Comparison of ENCODE assay signal across 7 cellular contexts in genomic region chr6:41470341-41471063, GRCh38.
DNase-seq lines count a peak whose midpoint lies in the region; ATAC-seq and TF ChIP-seq lines count a peak whose summit lies in the region.

No MANE protein-coding gene starts in this region.

- H3K27me3 Mint-ChIP-seq in activated naive CD8-positive, alpha-beta T cell treated with anti-CD3 and anti-CD28 coated beads for 36 hours, result peaks cover 77% of the 10 kb centered on the region
- peaks cover 78% of the 10 kb centered on the region for H3K27me3 Mint-ChIP-seq in stimulated activated memory B cell treated with anti-CD40 and anti-IgM and Interleukin-4, amounts not matched to agents 10 μg/mL and 1 μg/mL and 100 μg/mL, for 72 hours
- H3K27me3 Mint-ChIP-seq in Caco-2 (ENCODE audit: insufficient read depth, unreplicated experiment), result no peaks in the 10 kb centered on the region

- WGBS in HUES64, result 2% methylated on average over 59 of the region's 60 CpGs

- H3K9me3 ChIP-seq in HUES64 (ENCODE audit: insufficient read depth, low read depth, low read length) (no peaks in the 10 kb centered on the region), iPS-18a (ENCODE audit: control insufficient read depth, low read depth, low read length) (no peaks in the 10 kb centered on the region), Caco-2 (no peaks in the 10 kb centered on the region)

- H3K27me3 ChIP-seq in HUES64 (ENCODE audit: insufficient read depth, low read length) (peaks cover 84% of the 10 kb centered on the region), iPS-18a (ENCODE audit: control insufficient read depth, insufficient read depth, low read length) (peaks cover 85% of the 10 kb centered on the region), Caco-2 (replicated peaks; ENCODE audit: control insufficient read depth, insufficient read depth, low read length) (no peaks in the 10 kb centered on the region)

- H3K9ac ChIP-seq in HUES64 (ENCODE audit: low read depth, low read length) (no peak overlapping the region), iPS-18a (ENCODE audit: low read length) (no peak overlapping the region)

- peak overlapping the region; percentile 68 for H3K4me3 Mint-ChIP-seq in activated naive CD8-positive, alpha-beta T cell treated with anti-CD3 and anti-CD28 coated beads for 36 hours
- peak overlapping the region; percentile 31 for H3K4me3 Mint-ChIP-seq in stimulated activated memory B cell treated with anti-CD40 and anti-IgM and Interleukin-4, amounts not matched to agents 10 μg/mL and 1 μg/mL and 100 μg/mL, for 72 hours
- H3K4me3 Mint-ChIP-seq in Caco-2 (ENCODE audit: unreplicated experiment), result no peak overlapping the region

- ATAC-seq in stimulated activated memory B cell treated with anti-CD40 and anti-IgM and Interleukin-4, amounts not matched to agents 10 μg/mL and 1 μg/mL and 100 μg/mL, for 72 hours, result no peak

- no peak for DNase-seq in activated naive CD8-positive, alpha-beta T cell treated with anti-CD3 and anti-CD28 coated beads for 36 hours
- DNase-seq in HuH-7.5 (ENCODE audit: low spot score), result no peak
- no peak for DNase-seq in Caco-2
- no peak for DNase-seq in NK-92 treated with Interleukin-12 subunit alpha and Interleukin-12 subunit beta, amount 100 ng/mL, for 24 hours (lab: John Stamatoyannopoulos, UW)

- H3K4me3 ChIP-seq in HUES64 (ENCODE audit: low read length) (peak overlapping the region; percentile 46), iPS-18a (ENCODE audit: low read length) (peak overlapping the region; percentile 57), Caco-2 (ENCODE audit: low read depth, low read length) (no peak overlapping the region)

- intact Hi-C loops in Caco-2 (cut with micrococcal nuclease; ENCODE audit: unreplicated experiment), result no loop called here

- H3K4me1 ChIP-seq in HUES64 (ENCODE audit: insufficient read depth, low read length), result peaks cover 32% of the 10 kb centered on the region
- H3K4me1 ChIP-seq in iPS-18a (ENCODE audit: control insufficient read depth, low read depth, low read length), result peaks cover 32% of the 10 kb centered on the region
- peaks cover 27% of the 10 kb centered on the region for H3K4me1 ChIP-seq in Caco-2

- POLR2A ChIA-PET in Caco-2 (lab: Charles Lee), result interaction anchor here (0.5 kb wide), 1 partner anchor 10 kb away, joined by 5 read pairs; no protein-coding TSS in a partner anchor

- H3K27ac ChIP-seq in HUES64 (ENCODE audit: low read depth, low read length), result no peak overlapping the region
- H3K27ac ChIP-seq in iPS-18a (ENCODE audit: low read length), result no peak overlapping the region

- H3K36me3 ChIP-seq in HUES64 (ENCODE audit: insufficient read depth, low read length) (no peaks in the 10 kb centered on the region), iPS-18a (ENCODE audit: control insufficient read depth, low read depth, low read length) (no peaks in the 10 kb centered on the region), Caco-2 (ENCODE audit: control insufficient read depth, insufficient read depth, low read length) (no peaks in the 10 kb centered on the region)

- H3K36me3 Mint-ChIP-seq in activated naive CD8-positive, alpha-beta T cell treated with anti-CD3 and anti-CD28 coated beads for 36 hours, result no peaks in the 10 kb centered on the region
- H3K36me3 Mint-ChIP-seq in stimulated activated memory B cell treated with anti-CD40 and anti-IgM and Interleukin-4, amounts not matched to agents 10 μg/mL and 1 μg/mL and 100 μg/mL, for 72 hours, result no peaks in the 10 kb centered on the region
- peaks cover 6% of the 10 kb centered on the region for H3K36me3 Mint-ChIP-seq in Caco-2 (ENCODE audit: insufficient read depth, unreplicated experiment)

- TF ChIP-seq CTCF in Caco-2 (IDR thresholded peaks at IDR 0.05; ENCODE audit: insufficient read depth in 1 of 2, low read depth in 1 of 2, low read length in 1 of 2, severe bottlenecking in 1 of 2, unreplicated experiment in 1 of 2), result no peak

- H3K27ac Mint-ChIP-seq in activated naive CD8-positive, alpha-beta T cell treated with anti-CD3 and anti-CD28 coated beads for 36 hours, result no peak overlapping the region
- H3K27ac Mint-ChIP-seq in stimulated activated memory B cell treated with anti-CD40 and anti-IgM and Interleukin-4, amounts not matched to agents 10 μg/mL and 1 μg/mL and 100 μg/mL, for 72 hours, result no peak overlapping the region
- H3K27ac Mint-ChIP-seq in Caco-2 (ENCODE audit: unreplicated experiment), result no peak overlapping the region

- H3K9me3 Mint-ChIP-seq in activated naive CD8-positive, alpha-beta T cell treated with anti-CD3 and anti-CD28 coated beads for 36 hours, result no peaks in the 10 kb centered on the region
- H3K9me3 Mint-ChIP-seq in stimulated activated memory B cell treated with anti-CD40 and anti-IgM and Interleukin-4, amounts not matched to agents 10 μg/mL and 1 μg/mL and 100 μg/mL, for 72 hours, result no peaks in the 10 kb centered on the region
- no peaks in the 10 kb centered on the region for H3K9me3 Mint-ChIP-seq in Caco-2 (ENCODE audit: unreplicated experiment)

- BruUV-seq in Caco-2 (replicated peaks; lab: Mats Ljungman, UMichigan), result no TSS peak

- CTCF ChIA-PET in Caco-2 (lab: Charles Lee), result no interaction called here

- peaks cover 6% of the 10 kb centered on the region for H3K4me1 Mint-ChIP-seq in activated naive CD8-positive, alpha-beta T cell treated with anti-CD3 and anti-CD28 coated beads for 36 hours
- peaks cover 21% of the 10 kb centered on the region for H3K4me1 Mint-ChIP-seq in stimulated activated memory B cell treated with anti-CD40 and anti-IgM and Interleukin-4, amounts not matched to agents 10 μg/mL and 1 μg/mL and 100 μg/mL, for 72 hours
- peaks cover 24% of the 10 kb centered on the region for H3K4me1 Mint-ChIP-seq in Caco-2 (ENCODE audit: low read depth, unreplicated experiment)
